Comparison of ENCODE assay signal across 1 cellular context in the genomic region with DNA sequence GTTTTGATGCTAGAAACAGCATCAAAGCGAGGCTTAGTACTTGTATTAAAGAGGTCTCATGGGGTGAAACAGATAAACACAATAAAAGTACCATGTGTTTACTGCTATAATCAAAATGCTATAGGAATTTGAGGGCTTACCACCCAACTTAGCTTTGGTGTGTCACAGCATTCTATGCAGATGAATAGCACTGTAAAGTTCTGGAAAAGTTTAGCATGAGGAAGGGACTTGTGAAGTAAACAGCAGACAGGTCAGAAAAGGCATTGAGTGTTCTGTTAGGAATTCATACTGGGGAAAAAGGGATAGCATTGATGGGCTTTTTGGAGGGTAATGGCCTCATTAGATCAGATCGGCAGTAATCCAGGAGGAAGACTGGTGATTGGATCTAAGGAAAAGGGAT.
TF ChIP-seq lines count a peak whose summit lies in the region.

No MANE protein-coding gene starts in this region.

TF ChIP-seq in GM23338, 12 proteins besides CTCF, POLR2A, EP300 and RAD21 (continued from another document):
- TF ChIP-seq, protein P1, sequence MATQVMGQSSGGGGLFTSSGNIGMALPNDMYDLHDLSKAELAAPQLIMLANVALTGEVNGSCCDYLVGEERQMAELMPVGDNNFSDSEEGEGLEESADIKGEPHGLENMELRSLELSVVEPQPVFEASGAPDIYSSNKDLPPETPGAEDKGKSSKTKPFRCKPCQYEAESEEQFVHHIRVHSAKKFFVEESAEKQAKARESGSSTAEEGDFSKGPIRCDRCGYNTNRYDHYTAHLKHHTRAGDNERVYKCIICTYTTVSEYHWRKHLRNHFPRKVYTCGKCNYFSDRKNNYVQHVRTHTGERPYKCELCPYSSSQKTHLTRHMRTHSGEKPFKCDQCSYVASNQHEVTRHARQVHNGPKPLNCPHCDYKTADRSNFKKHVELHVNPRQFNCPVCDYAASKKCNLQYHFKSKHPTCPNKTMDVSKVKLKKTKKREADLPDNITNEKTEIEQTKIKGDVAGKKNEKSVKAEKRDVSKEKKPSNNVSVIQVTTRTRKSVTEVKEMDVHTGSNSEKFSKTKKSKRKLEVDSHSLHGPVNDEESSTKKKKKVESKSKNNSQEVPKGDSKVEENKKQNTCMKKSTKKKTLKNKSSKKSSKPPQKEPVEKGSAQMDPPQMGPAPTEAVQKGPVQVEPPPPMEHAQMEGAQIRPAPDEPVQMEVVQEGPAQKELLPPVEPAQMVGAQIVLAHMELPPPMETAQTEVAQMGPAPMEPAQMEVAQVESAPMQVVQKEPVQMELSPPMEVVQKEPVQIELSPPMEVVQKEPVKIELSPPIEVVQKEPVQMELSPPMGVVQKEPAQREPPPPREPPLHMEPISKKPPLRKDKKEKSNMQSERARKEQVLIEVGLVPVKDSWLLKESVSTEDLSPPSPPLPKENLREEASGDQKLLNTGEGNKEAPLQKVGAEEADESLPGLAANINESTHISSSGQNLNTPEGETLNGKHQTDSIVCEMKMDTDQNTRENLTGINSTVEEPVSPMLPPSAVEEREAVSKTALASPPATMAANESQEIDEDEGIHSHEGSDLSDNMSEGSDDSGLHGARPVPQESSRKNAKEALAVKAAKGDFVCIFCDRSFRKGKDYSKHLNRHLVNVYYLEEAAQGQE (IDR thresholded peaks at IDR 0.05; ENCODE audit: unreplicated experiment): no peak
- no peak for TF ChIP-seq ZNF462 (CRISPR knock-in tag; IDR thresholded peaks at IDR 0.05)
